ENCODE assay signal across 1 cellular context in genomic region chr3:183635431-183636220, GRCh38.
A peak's percentile ranks its signal among the peaks of the same experiment; 100 is the strongest.
TF ChIP-seq lines count a peak whose summit lies in the region.

KLHL24 (plus strand) TSS chr3:183635623; CDS start chr3:183650357, 14,734 bp downstream.

TF ChIP-seq in HepG2, 621 proteins besides CTCF, POLR2A, EP300 and RAD21 (continued from another document and continues in another):
- no peak for TF ChIP-seq TP53 (CRISPR knock-in tag; conservative IDR thresholded peaks at IDR 0.05)
- no peak for TF ChIP-seq ZNF3 (CRISPR knock-in tag; IDR thresholded peaks at IDR 0.05)
- no peak for TF ChIP-seq KLF6 (CRISPR knock-in tag; IDR thresholded peaks at IDR 0.05)
- no peak for TF ChIP-seq ZNF253 (CRISPR knock-in tag; IDR thresholded peaks at IDR 0.05; ENCODE audit: borderline replicate concordance)
- TF ChIP-seq THYN1 (CRISPR knock-in tag; IDR thresholded peaks at IDR 0.05; ENCODE audit: borderline replicate concordance, low read depth) = no peak
- peak; percentile 66 for TF ChIP-seq ZNF687 (CRISPR knock-in tag; IDR thresholded peaks at IDR 0.05)
- no peak for TF ChIP-seq ARNTL (CRISPR knock-in tag; IDR thresholded peaks at IDR 0.05)
- peak; percentile 89 for TF ChIP-seq ARID4A (CRISPR knock-in tag; IDR thresholded peaks at IDR 0.05; ENCODE audit: borderline replicate concordance)
- no peak for TF ChIP-seq ZBED4 (CRISPR knock-in tag; IDR thresholded peaks at IDR 0.05; ENCODE audit: borderline replicate concordance)
- no peak for TF ChIP-seq NR2F2 (IDR thresholded peaks at IDR 0.05; ENCODE audit: borderline replicate concordance, low read depth)
- no peak for TF ChIP-seq ZFP62 (CRISPR knock-in tag; IDR thresholded peaks at IDR 0.05)
- TF ChIP-seq MBD4 (IDR thresholded peaks at IDR 0.05; ENCODE audit: borderline replicate concordance, low read length) = no peak
- TF ChIP-seq HMG20B (CRISPR knock-in tag; conservative IDR thresholded peaks at IDR 0.05) = no peak
- TF ChIP-seq MED8 (CRISPR knock-in tag; IDR thresholded peaks at IDR 0.05; ENCODE audit: insufficient replicate concordance) = no peak
- no peak for TF ChIP-seq KLF9 (CRISPR knock-in tag; IDR thresholded peaks at IDR 0.05; ENCODE audit: low read depth)
- TF ChIP-seq MLX (CRISPR knock-in tag; IDR thresholded peaks at IDR 0.05) = no peak
- TF ChIP-seq ATF1 (CRISPR knock-in tag; IDR thresholded peaks at IDR 0.05) = peak; percentile 76
- peak; percentile 46; the same call in 1 of the 2 replicates for TF ChIP-seq RXRB (CRISPR knock-in tag; IDR thresholded peaks at IDR 0.05; ENCODE audit: borderline replicate concordance)
- no peak for TF ChIP-seq ZSCAN29 (CRISPR knock-in tag; conservative IDR thresholded peaks at IDR 0.05)
- TF ChIP-seq ZNF678 (CRISPR knock-in tag; IDR thresholded peaks at IDR 0.05) = no peak
- no peak for TF ChIP-seq ZFP41 (CRISPR knock-in tag; IDR thresholded peaks at IDR 0.05; ENCODE audit: borderline replicate concordance)
- no peak for TF ChIP-seq ZNF33A (CRISPR knock-in tag; IDR thresholded peaks at IDR 0.05; ENCODE audit: borderline replicate concordance)
- 0 out of 2 replicates have a peak, but pooled peaks have one; percentile 33 for TF ChIP-seq NR0B2 (CRISPR knock-in tag; IDR thresholded peaks at IDR 0.05)
- no peak for TF ChIP-seq SP140L (CRISPR knock-in tag; IDR thresholded peaks at IDR 0.05; ENCODE audit: borderline replicate concordance)
- TF ChIP-seq ZNF260 (CRISPR knock-in tag; IDR thresholded peaks at IDR 0.05; ENCODE audit: borderline replicate concordance, low read depth) = no peak
- TF ChIP-seq ZNF496 (CRISPR knock-in tag; IDR thresholded peaks at IDR 0.05; ENCODE audit: insufficient replicate concordance) = no peak
- peak; percentile 84 for TF ChIP-seq MNT (IDR thresholded peaks at IDR 0.05)
- no peak; the same call in 1 of the 2 replicates for TF ChIP-seq ZNF335 (CRISPR knock-in tag; IDR thresholded peaks at IDR 0.05)
- no peak for TF ChIP-seq MEIS2 (CRISPR knock-in tag; IDR thresholded peaks at IDR 0.05)
- no peak for TF ChIP-seq ZNF703 (CRISPR knock-in tag; IDR thresholded peaks at IDR 0.05; ENCODE audit: borderline replicate concordance)
- TF ChIP-seq AKAP8 (CRISPR knock-in tag; IDR thresholded peaks at IDR 0.05) = no peak
- no peak for TF ChIP-seq ZNF691 (CRISPR knock-in tag; IDR thresholded peaks at IDR 0.05; ENCODE audit: borderline replicate concordance, low read depth)
- TF ChIP-seq ZNF710 (CRISPR knock-in tag; IDR thresholded peaks at IDR 0.05; ENCODE audit: borderline replicate concordance) = no peak
- TF ChIP-seq GTF2F1 (IDR thresholded peaks at IDR 0.05; ENCODE audit: low read length) = no peak
- TF ChIP-seq ZNF326 (CRISPR knock-in tag; IDR thresholded peaks at IDR 0.05; ENCODE audit: borderline replicate concordance) = no peak
- peak; percentile 97 for TF ChIP-seq SAP130 (CRISPR knock-in tag; IDR thresholded peaks at IDR 0.05; ENCODE audit: low read depth)
- no peak for TF ChIP-seq ARNT2 (CRISPR knock-in tag; IDR thresholded peaks at IDR 0.05; ENCODE audit: low read depth)
- TF ChIP-seq ZNF160 (CRISPR knock-in tag; IDR thresholded peaks at IDR 0.05) = no peak
- TF ChIP-seq ZNF101 (CRISPR knock-in tag; IDR thresholded peaks at IDR 0.05; ENCODE audit: borderline replicate concordance, low read depth) = no peak
- no peak for TF ChIP-seq LCORL (IDR thresholded peaks at IDR 0.05)
- peak; percentile 27; the same call in 1 of the 2 replicates for TF ChIP-seq LCORL (CRISPR knock-in tag; IDR thresholded peaks at IDR 0.05)
- TF ChIP-seq ZIK1 (CRISPR knock-in tag; IDR thresholded peaks at IDR 0.05; ENCODE audit: borderline replicate concordance, low read depth) = no peak
- no peak for TF ChIP-seq ZNF773 (CRISPR knock-in tag; IDR thresholded peaks at IDR 0.05; ENCODE audit: borderline replicate concordance)
- no peak for TF ChIP-seq ZBTB7A (CRISPR knock-in tag; IDR thresholded peaks at IDR 0.05)
- TF ChIP-seq ESRRA (CRISPR knock-in tag; IDR thresholded peaks at IDR 0.05; ENCODE audit: low read depth) = 0 out of 2 replicates have a peak, but pooled peaks have one; percentile 41
- no peak for TF ChIP-seq ZNF567 (CRISPR knock-in tag; IDR thresholded peaks at IDR 0.05; ENCODE audit: borderline replicate concordance)
- TF ChIP-seq PHB2 (IDR thresholded peaks at IDR 0.05; ENCODE audit: partially characterized antibody) = no peak
